In genomic region chr6:5783584-5784089, GRCh38 we compare ENCODE assay signal across 19 cellular contexts.
"Had no signal": no experiment of that assay in that cellular context is flagged by ENCODE, and none has a peak within 500 bp of the region (broad histone marks: within the 10 kb centered on the region; RNA-seq: fewer than 3 reads in every experiment).

No MANE protein-coding gene starts in this region.

- H3K27me3 Mint-ChIP-seq: activated B cell treated with CpG ODN at 0.5 μM for 24 hours; activated CD8-positive, alpha-beta T cell treated with anti-CD3 and anti-CD28 coated beads for 36 hours; activated naive CD8-positive, alpha-beta T cell; T-helper 17 cell had no signal

- H3K4me3 ChIP-seq: body of pancreas, lower lobe of right lung, pancreas had no signal

- H3K4me3 Mint-ChIP-seq: activated B cell treated with CpG ODN at 0.5 μM for 24 hours; activated CD8-positive, alpha-beta T cell treated with anti-CD3 and anti-CD28 coated beads for 36 hours; activated naive CD8-positive, alpha-beta T cell; T-helper 17 cell; type B pancreatic cell had no signal

- H3K36me3 ChIP-seq: lower lobe of right lung, pancreas had no signal

- H3K4me1 ChIP-seq: body of pancreas, lower lobe of right lung, pancreas had no signal

- H3K27me3 ChIP-seq: body of pancreas, foreskin keratinocyte, pancreas had no signal

- ATAC-seq: activated CD8-positive, alpha-beta T cell treated with anti-CD3 and anti-CD28 coated beads for 36 hours; body of pancreas; lower lobe of right lung; T-helper 17 cell had no signal

- H3K9me3 Mint-ChIP-seq: activated B cell treated with CpG ODN at 0.5 μM for 24 hours; activated CD8-positive, alpha-beta T cell treated with anti-CD3 and anti-CD28 coated beads for 36 hours; type B pancreatic cell had no signal

- H3K36me3 Mint-ChIP-seq: type B pancreatic cell had no signal

- H3K9me3 ChIP-seq: body of pancreas, lower lobe of right lung, pancreas had no signal

- DNase-seq: activated B cell treated with CpG ODN at 0.5 μM for 24 hours; activated CD4-positive, alpha-beta T cell treated with anti-CD3 and anti-CD28 coated beads for 48 hours; activated CD8-positive, alpha-beta T cell treated with anti-CD3 and anti-CD28 coated beads for 36 hours; activated effector memory CD4-positive, alpha-beta T cell treated with anti-CD3 and anti-CD28 coated beads, Interleukin-2, amount 50 U/mL, for 16 hours; activated T-cell treated with anti-CD3 and anti-CD28 coated beads, Interleukin-2, amount 50 U/mL, for 48 hours; body of pancreas; central memory CD4-positive, alpha-beta T cell; cortex of kidney; effector CD8-positive, alpha-beta T cell; glutamatergic neuron; lower lobe of right lung; naive B cell; pancreas; stimulated activated CD4-positive, alpha-beta T cell treated with anti-CD3 and anti-CD28 coated beads, Interleukin-2, amount 100 ng/mL, for 48 hours; stimulated activated naive CD4-positive, alpha-beta T cell treated with Interleukin-2 at 50 U/mL for 16 hours; T-helper 17 cell had no signal

- H3K27ac Mint-ChIP-seq: activated B cell treated with CpG ODN at 0.5 μM for 24 hours; activated CD8-positive, alpha-beta T cell treated with anti-CD3 and anti-CD28 coated beads for 36 hours; activated naive CD8-positive, alpha-beta T cell; naive B cell; T-helper 17 cell; type B pancreatic cell had no signal

- H3K27ac ChIP-seq: body of pancreas, foreskin keratinocyte, lower lobe of right lung, pancreas had no signal
